In the genomic region with DNA sequence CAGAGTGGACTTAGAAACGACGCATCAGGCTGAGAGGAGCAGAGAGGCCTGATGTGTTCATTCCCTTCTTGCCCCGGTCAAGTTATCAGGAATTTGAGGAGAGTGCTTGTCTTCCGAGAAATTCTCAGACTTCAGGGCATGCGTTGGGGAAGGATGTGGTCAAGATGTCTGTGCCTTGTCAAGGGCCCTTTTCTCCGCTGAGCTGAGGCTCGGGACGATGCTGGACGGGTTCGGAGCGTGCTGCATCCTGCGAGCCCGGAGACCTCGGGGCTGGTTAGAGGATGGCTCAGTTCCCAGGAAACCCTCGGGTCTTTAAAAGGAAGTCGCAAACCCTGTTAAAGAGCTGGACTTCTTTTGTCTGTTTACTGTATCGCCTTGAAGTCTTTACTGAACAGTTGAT, we compare ENCODE assay signal across 16 cellular contexts.
A peak's percentile ranks its signal among the peaks of the same experiment; 100 is the strongest.
DNase-seq lines count a peak whose midpoint lies in the region; ATAC-seq and TF ChIP-seq lines count a peak whose summit lies in the region.
"Had no signal": no experiment of that assay in that cellular context is flagged by ENCODE, and none has a peak within 500 bp of the region (broad histone marks: within the 10 kb centered on the region; RNA-seq: fewer than 3 reads in every experiment).

No MANE protein-coding gene starts in this region.

- CTCF ChIA-PET in activated CD4-positive, alpha-beta memory T cell treated with anti-CD3 and anti-CD28 coated beads, Interleukin-2, amount 10 ng/mL, durations not matched to agents 7 days and 5 days (lab: Charles Lee) = interaction anchor here (0.6 to 1.0 kb wide), 2 partner anchors 9 to 44 kb away, joined by 3 read pairs; no protein-coding TSS in a partner anchor
- CTCF ChIA-PET in activated CD4-positive, alpha-beta memory T cell treated with anti-CD3 and anti-CD28 coated beads for 36 hours (lab: Charles Lee) = no interaction called here

- TF ChIP-seq CTCF in osteocyte (IDR thresholded peaks at IDR 0.05) (no peak), GM10266 (IDR thresholded peaks at IDR 0.05; ENCODE audit: control insufficient read depth, insufficient read depth, low read depth, missing control alignments) (no peak)

- intact Hi-C loops in activated CD4-positive, alpha-beta memory T cell treated with anti-CD3 and anti-CD28 coated beads for 36 hours (cut with micrococcal nuclease) = no loop called here

- H3K27me3 Mint-ChIP-seq in activated CD4-positive, alpha-beta memory T cell treated with anti-CD3 and anti-CD28 coated beads, Interleukin-2, amount 10 ng/mL, durations not matched to agents 7 days and 5 days = peaks cover 4% of the 10 kb centered on the region
- H3K27me3 Mint-ChIP-seq in activated CD4-positive, alpha-beta memory T cell treated with anti-CD3 and anti-CD28 coated beads for 36 hours = peaks cover 34% of the 10 kb centered on the region
- no peaks in the 10 kb centered on the region for H3K27me3 Mint-ChIP-seq in osteocyte (ENCODE audit: unreplicated experiment)
- peaks cover 26% of the 10 kb centered on the region for H3K27me3 Mint-ChIP-seq in activated T-helper 17 cell treated with anti-CD3 and anti-CD28 coated beads, Interleukin-2, amount 50 U/mL, for 72 hours

- H3K9me3 Mint-ChIP-seq in activated CD4-positive, alpha-beta memory T cell treated with anti-CD3 and anti-CD28 coated beads, Interleukin-2, amount 10 ng/mL, durations not matched to agents 7 days and 5 days = no peaks in the 10 kb centered on the region
- no peaks in the 10 kb centered on the region for H3K9me3 Mint-ChIP-seq in activated CD4-positive, alpha-beta memory T cell treated with anti-CD3 and anti-CD28 coated beads for 36 hours
- H3K9me3 Mint-ChIP-seq in osteocyte (ENCODE audit: unreplicated experiment) = no peaks in the 10 kb centered on the region
- H3K9me3 Mint-ChIP-seq in activated T-helper 17 cell treated with anti-CD3 and anti-CD28 coated beads, Interleukin-2, amount 50 U/mL, for 72 hours = peaks cover 5% of the 10 kb centered on the region
- H3K9me3 Mint-ChIP-seq: CD8-positive, alpha-beta T cell had no signal

- no peak overlapping the region for H3K27ac Mint-ChIP-seq in activated CD4-positive, alpha-beta memory T cell treated with anti-CD3 and anti-CD28 coated beads, Interleukin-2, amount 10 ng/mL, durations not matched to agents 7 days and 5 days
- H3K27ac Mint-ChIP-seq in activated CD4-positive, alpha-beta memory T cell treated with anti-CD3 and anti-CD28 coated beads for 36 hours = no peak overlapping the region
- H3K27ac Mint-ChIP-seq in osteocyte (ENCODE audit: unreplicated experiment) = no peak overlapping the region
- no peak overlapping the region for H3K27ac Mint-ChIP-seq in activated T-helper 17 cell treated with anti-CD3 and anti-CD28 coated beads, Interleukin-2, amount 50 U/mL, for 72 hours
- H3K27ac Mint-ChIP-seq: CD8-positive, alpha-beta T cell had no signal

- ATAC-seq in activated T-helper 17 cell treated with anti-CD3 and anti-CD28 coated beads, Interleukin-2, amount 50 U/mL, for 72 hours (replicated peaks) = no peak
- ATAC-seq: CD8-positive, alpha-beta T cell had no signal

- no peaks in the 10 kb centered on the region for H3K4me1 Mint-ChIP-seq in activated CD4-positive, alpha-beta memory T cell treated with anti-CD3 and anti-CD28 coated beads, Interleukin-2, amount 10 ng/mL, durations not matched to agents 7 days and 5 days
- H3K4me1 Mint-ChIP-seq in activated CD4-positive, alpha-beta memory T cell treated with anti-CD3 and anti-CD28 coated beads for 36 hours (ENCODE audit: low read depth) = no peaks in the 10 kb centered on the region
- peaks cover 3% of the 10 kb centered on the region for H3K4me1 Mint-ChIP-seq in osteocyte (ENCODE audit: unreplicated experiment)
- no peaks in the 10 kb centered on the region for H3K4me1 Mint-ChIP-seq in activated T-helper 17 cell treated with anti-CD3 and anti-CD28 coated beads, Interleukin-2, amount 50 U/mL, for 72 hours

- DNase-seq in activated CD4-positive, alpha-beta memory T cell treated with anti-CD3 and anti-CD28 coated beads, Interleukin-2, amount 10 ng/mL, durations not matched to agents 7 days and 5 days = peak; percentile 11
- DNase-seq in activated CD4-positive, alpha-beta memory T cell treated with anti-CD3 and anti-CD28 coated beads for 36 hours = no peak
- peak; percentile 68 to 75 for DNase-seq in Kasumi-1 (lab: John Stamatoyannopoulos, UW)
- DNase-seq in ecto neural progenitor cell (ENCODE audit: low spot score) = peak; percentile 29
- peak; percentile 53 for DNase-seq in osteocyte (ENCODE audit: extremely low spot score, unreplicated experiment)
- no peak for DNase-seq in AG20443 (ENCODE audit: low spot score)
- no peak for DNase-seq in GM10266 (ENCODE audit: extremely low spot score)
- DNase-seq: 8988T, NCI-H1694, NCI-H510A, NCI-H774, OCI-M1, SHP77, SK-N-SH had no signal

- H3K4me3 Mint-ChIP-seq in activated CD4-positive, alpha-beta memory T cell treated with anti-CD3 and anti-CD28 coated beads, Interleukin-2, amount 10 ng/mL, durations not matched to agents 7 days and 5 days = no peak overlapping the region
- no peak overlapping the region for H3K4me3 Mint-ChIP-seq in activated CD4-positive, alpha-beta memory T cell treated with anti-CD3 and anti-CD28 coated beads for 36 hours
- no peak overlapping the region for H3K4me3 Mint-ChIP-seq in osteocyte (ENCODE audit: unreplicated experiment)
- H3K4me3 Mint-ChIP-seq in activated T-helper 17 cell treated with anti-CD3 and anti-CD28 coated beads, Interleukin-2, amount 50 U/mL, for 72 hours = no peak overlapping the region
- H3K4me3 Mint-ChIP-seq: CD8-positive, alpha-beta T cell had no signal

- POLR2A ChIA-PET in activated CD4-positive, alpha-beta memory T cell treated with anti-CD3 and anti-CD28 coated beads, Interleukin-2, amount 10 ng/mL, durations not matched to agents 7 days and 5 days (lab: Charles Lee) = no interaction called here
- POLR2A ChIA-PET in activated CD4-positive, alpha-beta memory T cell treated with anti-CD3 and anti-CD28 coated beads for 36 hours (lab: Charles Lee) = no interaction called here

- H3K36me3 Mint-ChIP-seq in activated CD4-positive, alpha-beta memory T cell treated with anti-CD3 and anti-CD28 coated beads, Interleukin-2, amount 10 ng/mL, durations not matched to agents 7 days and 5 days (ENCODE audit: low read depth) = no peaks in the 10 kb centered on the region
- H3K36me3 Mint-ChIP-seq in activated CD4-positive, alpha-beta memory T cell treated with anti-CD3 and anti-CD28 coated beads for 36 hours = no peaks in the 10 kb centered on the region
- H3K36me3 Mint-ChIP-seq in osteocyte (ENCODE audit: unreplicated experiment) = no peaks in the 10 kb centered on the region
- H3K36me3 Mint-ChIP-seq in activated T-helper 17 cell treated with anti-CD3 and anti-CD28 coated beads, Interleukin-2, amount 50 U/mL, for 72 hours (ENCODE audit: low read depth) = no peaks in the 10 kb centered on the region
- H3K36me3 Mint-ChIP-seq: CD8-positive, alpha-beta T cell had no signal

Comparison
In these comparisons a context has a peak if more than half of its experiments do, and no peak if none do; other contexts are left out.
1. DNase-seq: peak in activated CD4-positive, alpha-beta memory T cell treated with anti-CD3 and anti-CD28 coated beads, Interleukin-2, amount 10 ng/mL, durations not matched to agents 7 days and 5 days (single experiment), Kasumi-1 (2 of 2), ecto neural progenitor cell (single experiment) and osteocyte (single experiment); none in activated CD4-positive, alpha-beta memory T cell treated with anti-CD3 and anti-CD28 coated beads for 36 hours (single experiment), AG20443 (single experiment) and GM10266 (single experiment).